ENCODE assay signal across 8 cellular contexts in the genomic region with DNA sequence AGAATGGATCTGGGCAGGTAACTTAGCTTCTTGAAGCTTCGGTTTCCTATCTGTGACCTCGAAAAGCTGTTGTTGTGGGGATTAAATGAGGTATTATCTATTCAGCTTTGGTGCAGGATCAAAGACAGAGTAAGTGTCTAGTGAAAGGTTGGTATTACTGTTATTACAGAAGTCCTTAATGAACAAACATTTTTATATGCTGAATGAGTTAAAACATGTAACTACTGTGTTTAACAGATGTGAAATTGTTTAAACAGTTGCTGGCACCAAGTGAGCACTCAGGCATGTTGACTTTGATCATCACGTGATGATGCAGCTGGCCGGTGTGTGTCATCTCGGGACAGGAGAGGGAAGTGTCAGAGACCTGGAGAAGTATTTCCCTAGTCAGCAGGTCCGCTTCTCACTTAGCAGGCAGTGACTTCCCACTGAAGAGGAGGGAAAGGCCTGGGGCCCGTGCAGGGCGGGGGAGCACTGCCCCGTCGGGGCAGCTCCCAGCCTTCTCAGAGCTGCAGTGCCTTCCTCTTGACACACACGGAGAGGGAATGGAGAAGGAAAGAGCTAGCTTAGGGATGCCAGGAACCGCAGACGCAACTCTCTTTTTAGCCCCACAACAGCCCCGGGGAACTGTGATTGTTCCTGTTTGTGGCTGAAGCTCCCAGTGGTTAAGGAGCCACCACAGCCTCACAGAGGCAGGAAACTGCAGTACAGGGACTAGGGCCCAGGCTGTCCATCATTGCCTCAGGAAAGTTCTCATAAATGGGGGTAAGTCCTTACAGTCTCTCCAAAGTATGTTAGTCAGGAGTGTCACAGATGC. TPM values are rescaled to one million over a fixed set of nuclear protein-coding genes. Genes with fewer than 3 reads are reported as not detected.
DNase-seq lines count a peak whose midpoint lies in the region; ATAC-seq, FAIRE-seq and TF ChIP-seq lines count a peak whose summit lies in the region.

No MANE protein-coding gene starts in this region.

- WGBS in small intestine, 3 donors = 15 to 38% (median 34%) methylated on average over 12 to 14 of the region's 14 CpGs

- peaks cover 0 to 31% (median 4%) of the 10 kb centered on the region in 4 donors for H3K4me1 ChIP-seq in Peyer's patch
- peaks cover 6 to 9% of the 10 kb centered on the region in 2 donors for H3K4me1 ChIP-seq in small intestine (ENCODE audit: control insufficient read depth in 2 of 2, insufficient read depth in 1 of 2, low read depth in 1 of 2, low read length in 1 of 2)

- ATAC-seq in HG02610 (IDR thresholded peaks at IDR 0.05; ENCODE audit: unreplicated experiment) = peak; percentile 49
- no peak for ATAC-seq in HG03521 (IDR thresholded peaks at IDR 0.05; ENCODE audit: unreplicated experiment)
- no peak for ATAC-seq in GM18498 (IDR thresholded peaks at IDR 0.05; ENCODE audit: unreplicated experiment)

- H3K4me3 ChIP-seq in Peyer's patch (no peak overlapping the region), small intestine (ENCODE audit: low read depth in 1 of 2, low read length in 2 of 2) (no peak overlapping the region)

- peak in 1 of 2 donors; percentile 39 for TF ChIP-seq POLR2A in Peyer's patch (IDR thresholded peaks at IDR 0.05)

- TF ChIP-seq CTCF in Peyer's patch (IDR thresholded peaks at IDR 0.05) = no peak

- FAIRE-seq in small intestine (lab: Jason Lieb, UNC) = no peak

- DNase-seq in AG08395 (ENCODE audit: low spot score) (peak; percentile 84), Peyer's patch (peak; percentile 51 to 92 (median 81)), germinal center (ENCODE audit: low spot score) (peak; percentile 75), small intestine (peak; percentile 95), D341Med (ENCODE audit: low spot score) (no peak)

- H3K36me3 ChIP-seq in Peyer's patch (peaks cover 0 to 41% (median 0%) of the 10 kb centered on the region in 3 donors), small intestine (ENCODE audit: control insufficient read depth in 2 of 2, insufficient read depth in 2 of 2, low read length in 2 of 2) (peaks cover 3 to 4% of the 10 kb centered on the region in 2 donors)

- peak overlapping the region in 3 of 4 donors; percentile 23 to 77 (median 73) for H3K27ac ChIP-seq in Peyer's patch
- H3K27ac ChIP-seq in small intestine (ENCODE audit: low read depth in 1 of 2, low read length in 1 of 2) = peak overlapping the region; percentile 71 to 78

- H3K9me3 ChIP-seq in Peyer's patch = no peaks in the 10 kb centered on the region
- H3K9me3 ChIP-seq in small intestine (ENCODE audit: control insufficient read depth, low read depth) = no peaks in the 10 kb centered on the region

- H3K27me3 ChIP-seq in Peyer's patch (no peaks in the 10 kb centered on the region), small intestine (ENCODE audit: control insufficient read depth in 2 of 2, insufficient read depth in 2 of 2, low read length in 2 of 2) (no peaks in the 10 kb centered on the region)

RNA-seq across cellular contexts. Expression of a gene that starts 18.0 kb away (rescaled TPM):
- total RNA-seq in Peyer's patch = 10 to 100 TPM; 13.2 to 61.6 (median 47.6) TPM
- polyA plus RNA-seq in small intestine = 10 to 100 TPM; 66.6 to 97.1 (median 67.3) TPM

RNA-seq across cellular contexts. Expression of a gene that starts 20.8 kb away (rescaled TPM):
- 10 to 100 TPM; 21.5 to 73.1 (median 68.2) TPM for total RNA-seq in Peyer's patch
- 100 to 1,000 TPM in 1 of 3 donors, 10 to 100 TPM in 2; 20.4 to 171 (median 95.7) TPM for polyA plus RNA-seq in small intestine
